Comparison of ENCODE assay signal across 9 cellular contexts in genomic region chr4:81031389-81032173, GRCh38. TPM values are rescaled to one million over a fixed set of nuclear protein-coding genes. Genes with fewer than 3 reads are reported as not detected.
A peak's percentile ranks its signal among the peaks of the same experiment; 100 is the strongest.
DNase-seq lines count a peak whose midpoint lies in the region; ATAC-seq and TF ChIP-seq lines count a peak whose summit lies in the region.
"Had no signal": no experiment of that assay in that cellular context is flagged by ENCODE, and none has a peak within 500 bp of the region (broad histone marks: within the 10 kb centered on the region; RNA-seq: fewer than 3 reads in every experiment).

No MANE protein-coding gene starts in this region.

- DNase-seq in stimulated activated CD4-positive, alpha-beta T cell treated with anti-CD3 and anti-CD28 coated beads, Interleukin-15, amount 100 ng/mL, for 24 hours = peak; percentile 13
- no peak for DNase-seq in stimulated activated CD4-positive, alpha-beta T cell treated with anti-CD3 and anti-CD28 coated beads, Interleukin-4, amount 100 ng/mL, for 4 hours
- no peak for DNase-seq in astrocyte of the cerebellum (ENCODE audit: low read depth)
- peak; percentile 38 to 62 (median 56) for DNase-seq in mucosa of descending colon
- no peak for DNase-seq in Karpas-422
- no peak for DNase-seq in middle frontal gyrus (ENCODE audit: extremely low spot score, low spot score)
- no peak for DNase-seq in RPMI8226
- DNase-seq: NCI-H226 had no signal

- H4K20me1 ChIP-seq in Karpas-422 (ENCODE audit: insufficient read depth, low read depth, low read length) = no peaks in the 10 kb centered on the region

- no peak overlapping the region for H3K9ac ChIP-seq in Karpas-422 (ENCODE audit: low read length)

- H3K4me1 ChIP-seq in mucosa of descending colon (ENCODE audit: low read depth) = peaks cover 8% of the 10 kb centered on the region
- no peaks in the 10 kb centered on the region for H3K4me1 ChIP-seq in Karpas-422 (ENCODE audit: low read length)

- no peak overlapping the region for H3K27ac ChIP-seq in Karpas-422 (ENCODE audit: low read length)

- no peaks in the 10 kb centered on the region for H3K9me3 ChIP-seq in mucosa of descending colon
- no peaks in the 10 kb centered on the region for H3K9me3 ChIP-seq in Karpas-422 (ENCODE audit: low read length)

- intact Hi-C loops in mucosa of descending colon (cut with DNase I, micrococcal nuclease) = loop anchor here (10.0 kb wide), 1 partner anchor 667 kb away; no protein-coding TSS in a partner anchor

- no peaks in the 10 kb centered on the region for H3K9me2 ChIP-seq in Karpas-422 (replicated peaks; ENCODE audit: insufficient read depth, low read length)

- no peak overlapping the region for H3K4me2 ChIP-seq in Karpas-422 (ENCODE audit: low read depth, low read length, poor library complexity, severe bottlenecking)

- H3K4me3 ChIP-seq in astrocyte of the cerebellum (ENCODE audit: low read depth, low read length) (peak overlapping the region; percentile 51), mucosa of descending colon (peak overlapping the region; percentile 25), Karpas-422 (ENCODE audit: low read length) (no peak overlapping the region)

- H3K79me2 ChIP-seq in Karpas-422 (ENCODE audit: low read length) = no peaks in the 10 kb centered on the region

- in situ Hi-C loops in astrocyte of the cerebellum (cut with HindIII; ENCODE audit: low sequenced_read_pairs) = loop anchor here (10.0 to 25.0 kb wide), 2 partner anchors 669 to 817 kb away; no protein-coding TSS in a partner anchor

- TF ChIP-seq CTCF in astrocyte of the cerebellum (IDR thresholded peaks at IDR 0.05; ENCODE audit: low read depth, low read length, missing control alignments) (no peak), mucosa of descending colon (IDR thresholded peaks at IDR 0.05) (no peak)

- no peaks in the 10 kb centered on the region for H3K27me3 ChIP-seq in Karpas-422 (ENCODE audit: low read length)

- no peak overlapping the region for H2AFZ ChIP-seq in Karpas-422 (ENCODE audit: low read length)

- H3K36me3 ChIP-seq in mucosa of descending colon (ENCODE audit: low read depth) (no peaks in the 10 kb centered on the region), Karpas-422 (ENCODE audit: insufficient read depth, low read length) (no peaks in the 10 kb centered on the region)

- ATAC-seq in mucosa of descending colon = peak; percentile 61
- no peak for ATAC-seq in HG03378 (IDR thresholded peaks at IDR 0.05; ENCODE audit: unreplicated experiment)

RNA-seq across cellular contexts. Expression of gene BMP3, which starts 1.1 kb away (rescaled TPM):
- 10 to 100 TPM; 20.9 to 67.9 (median 39.6) TPM for total RNA-seq in mucosa of descending colon
- total RNA-seq in Karpas-422 (2014; rRNA removed; shearing (Covaris generic); ENCODE audit: low replicate concordance) = not detected in 2 replicates

Comparison
In these comparisons a context has a peak if more than half of its experiments do, and no peak if none do; other contexts are left out.
1. DNase-seq: peak in stimulated activated CD4-positive, alpha-beta T cell treated with anti-CD3 and anti-CD28 coated beads, Interleukin-15, amount 100 ng/mL, for 24 hours (single experiment) and mucosa of descending colon (3 of 3); none in stimulated activated CD4-positive, alpha-beta T cell treated with anti-CD3 and anti-CD28 coated beads, Interleukin-4, amount 100 ng/mL, for 4 hours (0 of 2), astrocyte of the cerebellum (single experiment), Karpas-422 (single experiment), middle frontal gyrus (single experiment) and RPMI8226 (single experiment).
2. RNA of gene BMP3, which starts 1.1 kb away (total RNA-seq): 20.9 to 67.9 TPM in mucosa of descending colon; not detected in Karpas-422; every median in the first group is over 10 times any median in the second.